8 cellular contexts compared by ENCODE assay signal in the genomic region with DNA sequence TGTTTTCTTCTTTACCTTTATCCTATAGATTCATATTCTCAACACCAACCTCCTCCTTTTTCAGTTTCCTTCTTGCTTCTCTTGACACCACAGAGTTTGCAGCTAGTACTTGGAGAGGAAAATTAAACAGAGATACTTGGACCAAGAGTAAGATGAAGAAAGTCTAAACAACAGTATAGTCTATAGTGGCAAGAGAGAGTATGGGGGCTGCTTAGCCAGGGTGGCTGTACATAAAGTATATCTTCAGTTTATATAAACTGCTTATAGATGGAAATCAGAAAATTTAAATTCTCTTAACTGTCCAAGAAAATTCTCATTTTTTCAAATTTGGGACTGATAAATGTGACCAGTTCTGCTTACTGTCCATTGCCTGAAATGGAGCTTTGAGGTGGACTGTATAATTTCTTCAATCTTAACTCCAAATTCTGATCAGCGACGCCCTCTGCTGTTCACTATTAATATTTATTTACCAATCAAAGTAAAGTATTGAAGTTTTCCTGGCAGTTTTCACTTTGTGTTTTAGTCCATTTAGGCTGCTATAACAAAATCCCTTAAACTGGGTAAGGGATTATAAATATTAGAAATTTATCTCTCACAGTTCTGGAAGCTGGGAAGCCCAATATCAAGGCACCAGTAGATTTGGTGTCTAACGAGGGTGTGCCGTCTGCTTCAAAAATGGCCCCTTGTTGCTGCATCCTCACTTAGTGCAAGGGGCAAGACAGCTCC. TPM values are rescaled to one million over a fixed set of nuclear protein-coding genes. Genes with fewer than 3 reads are reported as not detected.
DNase-seq lines count a peak whose midpoint lies in the region; ATAC-seq and TF ChIP-seq lines count a peak whose summit lies in the region.

No MANE protein-coding gene starts in this region.

- ATAC-seq in CD4-positive, alpha-beta T cell (ENCODE audit: poor library complexity): no peak
- peak; percentile 56 for ATAC-seq in GM21423 (IDR thresholded peaks at IDR 0.05; ENCODE audit: unreplicated experiment)
- ATAC-seq in GM18867 (IDR thresholded peaks at IDR 0.05; ENCODE audit: unreplicated experiment): no peak
- no peak for ATAC-seq in GM18502 (IDR thresholded peaks at IDR 0.05; ENCODE audit: poor library complexity, unreplicated experiment)

- H3K27ac ChIP-seq in CD4-positive, alpha-beta T cell (ENCODE audit: low read depth, low read length): no peak overlapping the region
- H3K27ac ChIP-seq in OCI-LY7 (ENCODE audit: low read depth, low read length, poor library complexity, severe bottlenecking): no peak overlapping the region
- H3K27ac ChIP-seq in caudate nucleus (ENCODE audit: low read depth, low read length): no peak overlapping the region

- H2AFZ ChIP-seq in OCI-LY7 (ENCODE audit: low read length): no peak overlapping the region

- peak in 1 of 10 experiments; percentile 5 for DNase-seq in CD4-positive, alpha-beta T cell
- DNase-seq in OCI-LY7 (ENCODE audit: low spot score) (peak; percentile 52), chondrocyte (ENCODE audit: low spot score) (no peak), medulla oblongata (ENCODE audit: extremely low spot score) (peak; percentile 59), caudate nucleus (lab: John Stamatoyannopoulos, UW) (no peak)

- CTCF ChIA-PET in CD4-positive, alpha-beta T cell (lab: Charles Lee): interaction anchor here (0.9 to 2.0 kb wide), 5 partner anchors 10 to 263 kb away, joined by 4 to 8 read pairs (median 6); partner anchors contain the start of gene METTL18
- CTCF ChIA-PET in OCI-LY7 (lab: Charles Lee; ENCODE audit: unreplicated experiment): no interaction called here

- intact Hi-C loops in CD4-positive, alpha-beta T cell (cut with DNase I, micrococcal nuclease): loop anchor here (1.0 to 5.0 kb wide), 8 partner anchors 97 to 1207 kb away; partner anchors contain the start of genes F5 (in 1 of the 2) and SELL (in 1 of the 2)
- intact Hi-C loops in OCI-LY7 (cut with micrococcal nuclease; ENCODE audit: unreplicated experiment): loop anchor here (2.0 to 5.0 kb wide), 3 partner anchors 97 to 262 kb away; partner anchors contain the start of gene SELL

- peak; percentile 79 for TF ChIP-seq CTCF in CD4-positive, alpha-beta T cell (IDR thresholded peaks at IDR 0.05)
- peak; percentile 89 for TF ChIP-seq CTCF in OCI-LY7 (conservative IDR thresholded peaks at IDR 0.05; ENCODE audit: low read length)
- TF ChIP-seq CTCF in chondrocyte (IDR thresholded peaks at IDR 0.05): peak; percentile 85

- H3K9me3 Mint-ChIP-seq in CD4-positive, alpha-beta T cell: no peaks in the 10 kb centered on the region
- H3K9me3 Mint-ChIP-seq in chondrocyte (ENCODE audit: low read depth): no peaks in the 10 kb centered on the region

- H3K27me3 ChIP-seq in CD4-positive, alpha-beta T cell (ENCODE audit: control insufficient read depth, insufficient read depth, low read length): no peaks in the 10 kb centered on the region

- peaks cover 4% of the 10 kb centered on the region; the same call in 1 of the 2 replicates for H3K79me2 ChIP-seq in OCI-LY7 (ENCODE audit: insufficient read depth, low read depth, low read length)

- H3K36me3 Mint-ChIP-seq in CD4-positive, alpha-beta T cell (ENCODE audit: low read depth): peaks cover 15% of the 10 kb centered on the region
- H3K36me3 Mint-ChIP-seq in chondrocyte (ENCODE audit: low read depth): no peaks in the 10 kb centered on the region

- POLR2A ChIA-PET in CD4-positive, alpha-beta T cell (lab: Charles Lee): interaction anchor here (1.7 kb wide), 1 partner anchor 15 kb away, joined by 11 read pairs; the partner anchor contains the start of gene METTL18
- POLR2A ChIA-PET in OCI-LY7 (lab: Charles Lee): interaction anchor here (0.6 kb wide), 1 partner anchor 350 kb away, joined by 3 read pairs; no protein-coding TSS in a partner anchor

- peaks cover 95% of the 10 kb centered on the region for H3K36me3 ChIP-seq in OCI-LY7 (ENCODE audit: insufficient read depth, low read length)

- H3K27ac Mint-ChIP-seq in CD4-positive, alpha-beta T cell: no peak overlapping the region
- no peak overlapping the region for H3K27ac Mint-ChIP-seq in chondrocyte (ENCODE audit: unreplicated experiment)

- H3K4me1 ChIP-seq in OCI-LY7 (ENCODE audit: insufficient read depth, low read length, poor library complexity, severe bottlenecking): no peaks in the 10 kb centered on the region

- H3K4me3 Mint-ChIP-seq in CD4-positive, alpha-beta T cell: no peak overlapping the region
- H3K4me3 Mint-ChIP-seq in chondrocyte (ENCODE audit: unreplicated experiment): no peak overlapping the region

- H3K4me2 ChIP-seq in OCI-LY7 (ENCODE audit: low read length): no peak overlapping the region

- no peaks in the 10 kb centered on the region for H3K27me3 Mint-ChIP-seq in CD4-positive, alpha-beta T cell
- H3K27me3 Mint-ChIP-seq in chondrocyte (ENCODE audit: low read depth): no peaks in the 10 kb centered on the region

- BruUV-seq in OCI-LY7 (replicated peaks; lab: Mats Ljungman, UMichigan): no TSS peak

- H3K9me2 ChIP-seq in OCI-LY7 (ENCODE audit: insufficient read depth, low read length): no peaks in the 10 kb centered on the region

- no peaks in the 10 kb centered on the region for H3K9me3 ChIP-seq in CD4-positive, alpha-beta T cell (ENCODE audit: control insufficient read depth, low read length)
- 0 out of 2 replicates have a peak, but pooled peaks cover 12% of the 10 kb centered on the region for H3K9me3 ChIP-seq in OCI-LY7 (ENCODE audit: low read length)

- H3K4me1 Mint-ChIP-seq in CD4-positive, alpha-beta T cell (ENCODE audit: low read depth): no peaks in the 10 kb centered on the region
- H3K4me1 Mint-ChIP-seq in chondrocyte (ENCODE audit: low read depth): no peaks in the 10 kb centered on the region

- no peaks in the 10 kb centered on the region for H4K20me1 ChIP-seq in OCI-LY7 (ENCODE audit: insufficient read depth, low read length)

- H3K4me3 ChIP-seq in OCI-LY7 (ENCODE audit: low read depth, low read length, poor library complexity, severe bottlenecking): no peak overlapping the region

RNA-seq across cellular contexts. Expression of gene METTL18, which starts 14.8 kb away (rescaled TPM):
- total RNA-seq in CD4-positive, alpha-beta T cell: 1 to 10 TPM; 5.1 to 5.6 TPM
- total RNA-seq in OCI-LY7 (2014; rRNA removed; shearing (Covaris generic)): 10.6 and 12.6 TPM in 2 replicates
- 8.1 and 8.7 TPM in 2 replicates for total RNA-seq in OCI-LY7 (2022)
- total RNA-seq in chondrocyte: 3.7 to 5.3 TPM (median 4.5 TPM) in 3 replicates

Comparison
In these comparisons a context has a peak if more than half of its experiments do, and no peak if none do; other contexts are left out.
1. DNase-seq: peak in OCI-LY7 (single experiment) and medulla oblongata (single experiment); none in chondrocyte (single experiment) and caudate nucleus (0 of 61).
2. Peak in every context shown above with its lines, with median percentiles within 50 percentile points of each other: CTCF ChIP-seq.